ENCODE assay signal across 8 cellular contexts in genomic region chr3:184314363-184314699, GRCh38. TPM values are rescaled to one million over a fixed set of nuclear protein-coding genes. Genes with fewer than 3 reads are reported as not detected.
DNase-seq lines count a peak whose midpoint lies in the region; ATAC-seq and TF ChIP-seq lines count a peak whose summit lies in the region.

EIF4G1 (plus strand) TSS chr3:184314606; CDS start chr3:184315797, 1,191 bp downstream.

- H3K27me3 ChIP-seq in ovary: no peaks in the 10 kb centered on the region
- no peaks in the 10 kb centered on the region for H3K27me3 ChIP-seq in thymus (ENCODE audit: control insufficient read depth, insufficient read depth)

- peaks cover 14% of the 10 kb centered on the region for H3K36me3 Mint-ChIP-seq in activated naive CD8-positive, alpha-beta T cell
- no peaks in the 10 kb centered on the region for H3K36me3 Mint-ChIP-seq in glutamatergic neuron (ENCODE audit: unreplicated experiment)

- peak within 1 kb of the TSS; percentile 90 for H3K27ac Mint-ChIP-seq in activated naive CD8-positive, alpha-beta T cell
- peak within 1 kb of the TSS; percentile 89 for H3K27ac Mint-ChIP-seq in glutamatergic neuron (ENCODE audit: unreplicated experiment)

- TF ChIP-seq CTCF in GM10266 (IDR thresholded peaks at IDR 0.05; ENCODE audit: control insufficient read depth, insufficient read depth, low read depth, missing control alignments) (no peak), glutamatergic neuron (IDR thresholded peaks at IDR 0.05; ENCODE audit: partially characterized antibody, unreplicated experiment) (no peak), ovary (IDR thresholded peaks at IDR 0.05) (no peak)

- TF ChIP-seq EP300 in ovary (IDR thresholded peaks at IDR 0.05): no peak

- H3K9me3 ChIP-seq in ovary (no peaks in the 10 kb centered on the region), thymus (ENCODE audit: control insufficient read depth) (no peaks in the 10 kb centered on the region)

- no peaks in the 10 kb centered on the region for H3K9me3 Mint-ChIP-seq in activated naive CD8-positive, alpha-beta T cell (ENCODE audit: low read depth)
- peaks cover 4% of the 10 kb centered on the region for H3K9me3 Mint-ChIP-seq in glutamatergic neuron (ENCODE audit: unreplicated experiment)

- DNase-seq in GM10266 (ENCODE audit: extremely low spot score): peak; percentile 100
- DNase-seq in NCI-H1105 (lab: John Stamatoyannopoulos, UW): peak; percentile 97
- DNase-seq in SKM-1 treated with dmso at 0.1 percent for 144 hours (lab: John Stamatoyannopoulos, UW; ENCODE audit: unreplicated experiment): peak; percentile 92
- DNase-seq in glutamatergic neuron: peak; percentile 94
- DNase-seq in ovary: peak; percentile 94 to 97 (median 95)

- peak; percentile 85 for ATAC-seq in HG02623 (IDR thresholded peaks at IDR 0.05; ENCODE audit: unreplicated experiment)

- peak within 1 kb of the TSS; percentile 88 for H3K4me3 Mint-ChIP-seq in activated naive CD8-positive, alpha-beta T cell
- H3K4me3 Mint-ChIP-seq in glutamatergic neuron (ENCODE audit: unreplicated experiment): peak within 1 kb of the TSS; percentile 88

- peak; percentile 61 for TF ChIP-seq POLR2A in ovary (IDR thresholded peaks at IDR 0.05)

- H3K4me3 ChIP-seq in ovary (peak within 1 kb of the TSS; percentile 52), thymus (ENCODE audit: low read length) (peak within 1 kb of the TSS; percentile 96)

- H3K27me3 Mint-ChIP-seq in activated naive CD8-positive, alpha-beta T cell: no peaks in the 10 kb centered on the region
- H3K27me3 Mint-ChIP-seq in glutamatergic neuron (ENCODE audit: unreplicated experiment): peaks cover 2% of the 10 kb centered on the region

- no peaks in the 10 kb centered on the region for H3K36me3 ChIP-seq in ovary
- H3K36me3 ChIP-seq in thymus (ENCODE audit: control insufficient read depth, insufficient read depth): peaks cover 21% of the 10 kb centered on the region

- intact Hi-C loops in ovary (cut with DNase I): loop anchor here in 1 of 4 donors (1.0 to 10.0 kb wide), 3 partner anchors 23 to 680 kb away; partner anchors contain the start of genes CLCN2, FAM131A, KLHL24 and POLR2H

- peaks cover 26% of the 10 kb centered on the region for H3K4me1 Mint-ChIP-seq in activated naive CD8-positive, alpha-beta T cell (ENCODE audit: low read depth)
- H3K4me1 Mint-ChIP-seq in glutamatergic neuron (ENCODE audit: low read depth, unreplicated experiment): peaks cover 10% of the 10 kb centered on the region

- H3K27ac ChIP-seq in ovary: peak within 1 kb of the TSS; percentile 94 to 95
- H3K27ac ChIP-seq in thymus (ENCODE audit: low read depth): peak within 1 kb of the TSS; percentile 91

- H3K4me1 ChIP-seq in ovary (ENCODE audit: insufficient read depth) (peaks cover 7% of the 10 kb centered on the region), thymus (ENCODE audit: control insufficient read depth, insufficient read depth, low read length) (peaks cover 9% of the 10 kb centered on the region)

- WGBS in ovary, 3 donors: 0 to 2% (median 1%) methylated on average over 37 to 40 of the region's 40 CpGs
- under 1% methylated on average over 40 of the region's 40 CpGs for WGBS in thymus

RNA-seq across cellular contexts. Expression of gene EIF4G1, which starts in this region (rescaled TPM):
- total RNA-seq in glutamatergic neuron (ENCODE audit: unreplicated experiment): 346 TPM
- total RNA-seq in ovary: 100 to 1,000 TPM in 6 of 7 donors, 10 to 100 TPM in 1; 72.4 to 295 (median 212) TPM
- polyA plus RNA-seq in ovary: 100 to 1,000 TPM; 110 to 159 TPM
- polyA plus RNA-seq in thymus: 97.5 TPM

Comparison
In these comparisons a context has a peak if more than half of its experiments do, and no peak if none do; other contexts are left out.
1. Peak in every context shown above with its lines: DNase-seq, ATAC-seq, H3K4me3 ChIP-seq and H3K27ac ChIP-seq.